20 cellular contexts compared by ENCODE assay signal in genomic region chr2:39499336-39499735, GRCh38.
DNase-seq lines count a peak whose midpoint lies in the region; ATAC-seq, FAIRE-seq and TF ChIP-seq lines count a peak whose summit lies in the region.
"Had no signal": no experiment of that assay in that cellular context is flagged by ENCODE, and none has a peak within 500 bp of the region (broad histone marks: within the 10 kb centered on the region; RNA-seq: fewer than 3 reads in every experiment).

No MANE protein-coding gene starts in this region.

- 97% methylated on average over 2 of the region's 2 CpGs; no CpG with 5 or more reads in 1 of the 2 experiments for WGBS in H1 (ENCODE audit: extremely low coverage in 1 of 2, insufficient coverage in 1 of 2, insufficient read length in 1 of 2, insufficient replicate concordance in 2 of 2, low coverage in 1 of 2, low lambda C conversion rate in 2 of 2, missing lambda C conversion rate in 1 of 2), 2 experiments
- WGBS in stomach, 5 donors, result 59 to 83% (median 67%) methylated on average over 2 of the region's 2 CpGs

- H3K4ac ChIP-seq in H1 (replicated peaks; ENCODE audit: insufficient read length, low read depth, low read length), result no peak overlapping the region

- intact Hi-C loops in left ventricle myocardium inferior (cut with micrococcal nuclease), result loop anchor here (10.0 kb wide), 1 partner anchor 115 kb away; no protein-coding TSS in a partner anchor
- intact Hi-C loops in left cardiac atrium (cut with DNase I), result no loop called here
- intact Hi-C loops in stomach (cut with DNase I; ENCODE audit: low total_unique reads), result no loop called here
- intact Hi-C loops in lower lobe of right lung (cut with DNase I), result no loop called here

- H3K14ac ChIP-seq in H1 (ENCODE audit: insufficient read length), result no peak overlapping the region

- H3K4me2 ChIP-seq in H1 (ENCODE audit: insufficient read depth in 1 of 2, low read depth in 2 of 2, low read length in 2 of 2), result no peak overlapping the region
- H3K4me2 ChIP-seq: BLaER1 treated with 17β-estradiol and CSF1 and Interleukin-3, amounts not matched to agents 10 nM and 100 nM had no signal

- POLR2A ChIA-PET in H1 (lab: Charles Lee; ENCODE audit: partially characterized antibody), result interaction anchor here (0.6 kb wide), 1 partner anchor 14 kb away, joined by 3 read pairs; no protein-coding TSS in a partner anchor

- H2BK12ac ChIP-seq in H1 (ENCODE audit: low read depth, low read length), result peak overlapping the region; percentile 70; the same call in 1 of the 2 replicates

- peak overlapping the region; percentile 75; the same call in 1 of the 2 replicates for H2AK5ac ChIP-seq in H1 (ENCODE audit: low read depth, low read length)

- TF ChIP-seq EP300 in H1 (IDR thresholded peaks at IDR 0.05; ENCODE audit: borderline replicate concordance in 1 of 2, low read depth in 2 of 2, low read length in 2 of 2), result no peak
- TF ChIP-seq EP300 in stomach (IDR thresholded peaks at IDR 0.05), result no peak

- H3K23me2 ChIP-seq in H1 (ENCODE audit: low read depth, low read length), result no peaks in the 10 kb centered on the region

- ATAC-seq in left cardiac atrium, result no peak
- ATAC-seq in lower lobe of right lung, result no peak
- ATAC-seq: CD8-positive, alpha-beta T cell; Right ventricle myocardium inferior had no signal

- no peaks in the 10 kb centered on the region for H3K79me1 ChIP-seq in H1 (ENCODE audit: low read depth, low read length)

- H2BK15ac ChIP-seq in H1 (ENCODE audit: low read length), result peak overlapping the region; percentile 95; the same call in 1 of the 2 replicates

- H3K4me3 ChIP-seq in left ventricle myocardium inferior (no peak overlapping the region), H1 (ENCODE audit: extremely low read depth in 1 of 4, insufficient read depth in 2 of 4, low read depth in 3 of 4, low read length in 4 of 4) (no peak overlapping the region), stomach (no peak overlapping the region), lower lobe of right lung (no peak overlapping the region)
- H3K4me3 ChIP-seq: BLaER1 treated with 17β-estradiol and CSF1 and Interleukin-3, amounts not matched to agents 10 nM and 100 nM; Peyer's patch; SK-N-MC had no signal

- no peak overlapping the region for H2BK120ac ChIP-seq in H1 (replicated peaks; ENCODE audit: low read depth, low read length)

- H4K91ac ChIP-seq in H1 (replicated peaks; ENCODE audit: insufficient read length, low read length), result peak overlapping the region; percentile 12

- no peak overlapping the region for H2BK20ac ChIP-seq in H1 (ENCODE audit: low read length)

- no peak for TF ChIP-seq RAD21 in H1 (IDR thresholded peaks at IDR 0.05 in 1 of 2, conservative IDR thresholded peaks at IDR 0.05 in 1 of 2; ENCODE audit: low read depth in 2 of 2, low read length in 2 of 2)

- H3K27ac ChIP-seq in left ventricle myocardium inferior (replicated peaks) (peak overlapping the region; percentile 66), H1 (ENCODE audit: low read depth, low read length) (no peak overlapping the region), stomach (peak overlapping the region in 4 of 5 donors; percentile 54 to 70 (median 64)), lower lobe of right lung (no peak overlapping the region)
- H3K27ac ChIP-seq: BLaER1 treated with 17β-estradiol and CSF1 and Interleukin-3, amounts not matched to agents 10 nM and 100 nM; HL-60; SK-N-MC had no signal

- no peak overlapping the region for H2BK5ac ChIP-seq in H1 (ENCODE audit: low read depth, low read length)

- H4K8ac ChIP-seq in H1 (ENCODE audit: extremely low read depth, insufficient read depth, low read length), result no peak overlapping the region; the same call in 1 of the 2 replicates

- H3K27me3 ChIP-seq in left ventricle myocardium inferior (ENCODE audit: low read depth) (no peaks in the 10 kb centered on the region), H1 (replicated peaks in 1 of 4; ENCODE audit: control insufficient read depth in 3 of 4, extremely low read depth in 1 of 4, insufficient read depth in 3 of 4, low read length in 3 of 4) (no peaks in the 10 kb centered on the region), stomach (no peaks in the 10 kb centered on the region), lower lobe of right lung (ENCODE audit: low read depth) (no peaks in the 10 kb centered on the region)
- H3K27me3 ChIP-seq: Peyer's patch had no signal

- DNase-seq in left ventricle myocardium inferior, result no peak
- no peak for DNase-seq in left cardiac atrium
- DNase-seq in NCI-H226, result peak; percentile 72
- no peak for DNase-seq in H1 (ENCODE audit: low read depth in 1 of 2, low spot score in 2 of 2)
- DNase-seq in stomach, result peak; percentile 55
- no peak for DNase-seq in lower lobe of right lung
- DNase-seq in COLO829 (ENCODE audit: low spot score), result no peak
- DNase-seq: CD8-positive, alpha-beta T cell; DMS79; H9; NCI-H1105 treated with DMSO at 0.1 percent for 48 hours; NCI-H187; NCI-H2107; NCI-H2227 treated with DMSO at 0.1 percent for 48 hours; NCI-H526 treated with DMSO at 0.1 percent for 48 hours; Peyer's patch had no signal

- no peaks in the 10 kb centered on the region for H3K9me3 ChIP-seq in left ventricle myocardium inferior (replicated peaks)
- H3K9me3 ChIP-seq in H1 (ENCODE audit: insufficient read depth in 2 of 2, low read depth in 1 of 2, low read length in 1 of 2), result no peaks in the 10 kb centered on the region
- no peaks in the 10 kb centered on the region for H3K9me3 ChIP-seq in stomach
- no peaks in the 10 kb centered on the region for H3K9me3 ChIP-seq in lower lobe of right lung
- H3K9me3 ChIP-seq: Peyer's patch had no signal

- CTCF ChIA-PET in H1 (lab: Charles Lee; ENCODE audit: partially characterized antibody), result interaction anchor here (1.2 to 1.9 kb wide), 3 partner anchors 13 to 231 kb away, joined by 3 to 4 read pairs (median 4); no protein-coding TSS in a partner anchor

- H3K18ac ChIP-seq in H1 (ENCODE audit: extremely low read depth, low read length), result no peak overlapping the region

- H3K56ac ChIP-seq in H1 (replicated peaks; ENCODE audit: insufficient read length, low read depth, low read length), result no peak overlapping the region

- TF ChIP-seq POLR2A in H1 (IDR thresholded peaks at IDR 0.05; ENCODE audit: control extremely low read depth in 1 of 2, low read depth in 2 of 2, low read length in 2 of 2), result no peak
- TF ChIP-seq POLR2A in stomach (IDR thresholded peaks at IDR 0.05), result no peak

- peaks cover 73% of the 10 kb centered on the region for H3K4me1 ChIP-seq in left ventricle myocardium inferior
- H3K4me1 ChIP-seq in H1 (replicated peaks in 1 of 4; ENCODE audit: control insufficient read depth in 3 of 4, insufficient read depth in 4 of 4, low read length in 3 of 4), result peaks cover 3 to 19% (median 6%) of the 10 kb centered on the region in 4 experiments; a peak in 6 of 7 replicates
- H3K4me1 ChIP-seq in stomach, result peaks cover 14 to 64% (median 40%) of the 10 kb centered on the region in 4 donors
- H3K4me1 ChIP-seq in lower lobe of right lung, result peaks cover 18% of the 10 kb centered on the region

- no peak for FAIRE-seq in H1 (lab: Jason Lieb, UNC)

- no peaks in the 10 kb centered on the region for H3K36me3 ChIP-seq in left ventricle myocardium inferior
- H3K36me3 ChIP-seq in H1 (ENCODE audit: control insufficient read depth in 2 of 4, insufficient read depth in 4 of 4, low read length in 3 of 4), result no peaks in the 10 kb centered on the region
- no peaks in the 10 kb centered on the region for H3K36me3 ChIP-seq in stomach
- H3K36me3 ChIP-seq in lower lobe of right lung, result no peaks in the 10 kb centered on the region
- H3K36me3 ChIP-seq: BLaER1 treated with 17β-estradiol and CSF1 and Interleukin-3, amounts not matched to agents 10 nM and 100 nM; Peyer's patch had no signal

- TF ChIP-seq CTCF in left ventricle myocardium inferior (IDR thresholded peaks at IDR 0.05; ENCODE audit: borderline replicate concordance), result no peak
- no peak for TF ChIP-seq CTCF in H1 (IDR thresholded peaks at IDR 0.05; ENCODE audit: control extremely low read depth in 1 of 3, insufficient read depth in 1 of 3, low read depth in 1 of 3, low read length in 3 of 3)
- no peak for TF ChIP-seq CTCF in stomach (IDR thresholded peaks at IDR 0.05)
- no peak for TF ChIP-seq CTCF in lower lobe of right lung (IDR thresholded peaks at IDR 0.05)

- H2AFZ ChIP-seq in H1 (ENCODE audit: low read length), result no peak overlapping the region

- no peak overlapping the region for H3K9ac ChIP-seq in H1 (replicated peaks in 1 of 4; ENCODE audit: extremely low read depth in 1 of 4, low read depth in 3 of 4, low read length in 3 of 4)
- H3K9ac ChIP-seq: BLaER1 treated with 17β-estradiol and CSF1 and Interleukin-3, amounts not matched to agents 10 nM and 100 nM had no signal

- H3K79me2 ChIP-seq in H1 (ENCODE audit: control insufficient read depth in 1 of 2, insufficient read depth in 2 of 2, low read length in 2 of 2), result no peaks in the 10 kb centered on the region

- no peak overlapping the region for H3K23ac ChIP-seq in H1 (ENCODE audit: insufficient read length)

- H4K5ac ChIP-seq in H1 (ENCODE audit: insufficient read length, low read depth, low read length), result no peak overlapping the region

- no peaks in the 10 kb centered on the region for H4K20me1 ChIP-seq in H1 (replicated peaks in 1 of 2; ENCODE audit: control insufficient read depth in 1 of 2, insufficient read depth in 2 of 2, low read length in 2 of 2)
- H4K20me1 ChIP-seq: BLaER1 treated with 17β-estradiol and CSF1 and Interleukin-3, amounts not matched to agents 10 nM and 100 nM had no signal

TF ChIP-seq in H1, 55 proteins besides CTCF, POLR2A, EP300 and RAD21:
- TF ChIP-seq MAFK (IDR thresholded peaks at IDR 0.05; ENCODE audit: low read depth, low read length) (no peak), BACH1 (IDR thresholded peaks at IDR 0.05; ENCODE audit: low read length) (no peak), SAP30 (IDR thresholded peaks at IDR 0.05; ENCODE audit: insufficient read depth, insufficient replicate concordance, low read length) (no peak), NRF1 (IDR thresholded peaks at IDR 0.05; ENCODE audit: low read depth, low read length) (no peak), RXRA (IDR thresholded peaks at IDR 0.05; ENCODE audit: insufficient read depth, low read depth, low read length) (no peak), E2F6 (IDR thresholded peaks at IDR 0.05) (no peak), SP2 (IDR thresholded peaks at IDR 0.05; ENCODE audit: low read length) (no peak), FOSL1 (IDR thresholded peaks at IDR 0.05; ENCODE audit: insufficient read depth, low read depth, low read length) (no peak), CBX8 (IDR thresholded peaks at IDR 0.05; ENCODE audit: borderline replicate concordance, low read depth, low read length) (no peak), TAF7 (optimal IDR thresholded peaks at IDR 0.05; ENCODE audit: borderline replicate concordance, low read depth, low read length) (no peak), RBBP5 (IDR thresholded peaks at IDR 0.05; ENCODE audit: borderline replicate concordance, low read depth, low read length) (no peak)

Comparison
In these comparisons a context has a peak if more than half of its experiments do, and no peak if none do; other contexts are left out.
1. DNase-seq: peak in NCI-H226 (single experiment) and stomach (single experiment); none in left ventricle myocardium inferior (single experiment), left cardiac atrium (single experiment), H1 (0 of 2), lower lobe of right lung (single experiment) and COLO829 (single experiment).
2. H3K27ac ChIP-seq: peak in left ventricle myocardium inferior (single experiment) and stomach (4 of 5); none in H1 (single experiment) and lower lobe of right lung (single experiment).